ENCODE assay signal across 8 cellular contexts in genomic region chr2:58428553-58429284, GRCh38.
A peak's percentile ranks its signal among the peaks of the same experiment; 100 is the strongest.
DNase-seq lines count a peak whose midpoint lies in the region; ATAC-seq, FAIRE-seq and TF ChIP-seq lines count a peak whose summit lies in the region.

No MANE protein-coding gene starts in this region.

- intact Hi-C loops in endothelial cell of umbilical vein (cut with micrococcal nuclease), result no loop called here

- no peak overlapping the region for H3K9ac ChIP-seq in endothelial cell of umbilical vein (replicated peaks; ENCODE audit: extremely low read depth, insufficient read depth, low read length)

- H2AFZ ChIP-seq in endothelial cell of umbilical vein (ENCODE audit: low read depth, low read length), result no peak overlapping the region

- peak overlapping the region; percentile 91 for H3K4me2 ChIP-seq in A549
- peak overlapping the region; percentile 44 for H3K4me2 ChIP-seq in endothelial cell of umbilical vein (ENCODE audit: insufficient read depth, low read length)

- CTCF ChIA-PET in A549 (lab: Yijun Ruan, JAX), result no interaction called here
- CTCF ChIA-PET in endothelial cell of umbilical vein (lab: Charles Lee), result interaction anchor here (1.4 kb wide), 1 partner anchor 523 kb away, joined by 5 read pairs; no protein-coding TSS in a partner anchor

- H3K4me3 ChIP-seq in A549, result peak overlapping the region; percentile 56
- peak overlapping the region in 1 of 3 experiments; percentile 55 for H3K4me3 ChIP-seq in endothelial cell of umbilical vein (replicated peaks in 1 of 3; ENCODE audit: insufficient read depth in 1 of 3, low read depth in 1 of 3, low read length in 3 of 3)
- H3K4me3 ChIP-seq in gastroesophageal sphincter, result peak overlapping the region in 1 of 2 donors; percentile 43

- 15% methylated on average over 32 of the region's 43 CpGs for WGBS in A549 (ENCODE audit: missing lambda C conversion rate)
- WGBS in gastroesophageal sphincter (ENCODE audit: low coverage in 1 of 2), 2 donors, result 7 to 16% methylated on average over 13 of the region's 43 CpGs

- POLR2A ChIA-PET in A549 (lab: Yijun Ruan, JAX) (no interaction called here), endothelial cell of umbilical vein (lab: Charles Lee) (no interaction called here)

- no peak for TF ChIP-seq RAD21 in A549 (conservative IDR thresholded peaks at IDR 0.05 in 1 of 2, IDR thresholded peaks at IDR 0.05 in 1 of 2)

- H3K27ac ChIP-seq in A549, result peak overlapping the region; percentile 50 to 85; a peak in 5 of 6 replicates
- H3K27ac ChIP-seq in endothelial cell of umbilical vein (ENCODE audit: insufficient read depth, low read depth, low read length), result no peak overlapping the region
- H3K27ac ChIP-seq in gastroesophageal sphincter, result no peak overlapping the region

- peak; percentile 82 to 89 for ATAC-seq in A549
- ATAC-seq in omental fat pad (ENCODE audit: low FRiP score), result peak; percentile 64
- no peak for ATAC-seq in gastroesophageal sphincter
- ATAC-seq in GM21717 (IDR thresholded peaks at IDR 0.05; ENCODE audit: unreplicated experiment), result no peak

- H3K79me2 ChIP-seq in endothelial cell of umbilical vein (ENCODE audit: control insufficient read depth, insufficient read depth, low read length), result no peaks in the 10 kb centered on the region

- H3K4me1 ChIP-seq in A549 (peaks cover 7% of the 10 kb centered on the region; the same call in 2 of the 3 replicates), endothelial cell of umbilical vein (ENCODE audit: control insufficient read depth, extremely low read depth, insufficient read depth, low read length) (peaks cover 8% of the 10 kb centered on the region), gastroesophageal sphincter (peaks cover 0 to 16% (median 5%) of the 10 kb centered on the region in 3 donors)

- BruUV-seq in endothelial cell of umbilical vein (replicated peaks; lab: Mats Ljungman, UMichigan), result no TSS peak

- TF ChIP-seq POLR2A in A549 (IDR thresholded peaks at IDR 0.05; ENCODE audit: low read length) (no peak), GM12891 (IDR thresholded peaks at IDR 0.05; ENCODE audit: low read depth, low read length) (no peak), endothelial cell of umbilical vein (IDR thresholded peaks at IDR 0.05; ENCODE audit: low read depth, low read length) (no peak), gastroesophageal sphincter (IDR thresholded peaks at IDR 0.05) (no peak)

- H4K20me1 ChIP-seq in endothelial cell of umbilical vein (replicated peaks; ENCODE audit: control insufficient read depth, extremely low read depth, insufficient read depth, low read length), result no peaks in the 10 kb centered on the region

- no peaks in the 10 kb centered on the region for H3K9me1 ChIP-seq in endothelial cell of umbilical vein (replicated peaks; ENCODE audit: control insufficient read depth, extremely low read depth, insufficient read depth, low read length)

- H3K36me3 ChIP-seq in endothelial cell of umbilical vein (ENCODE audit: control insufficient read depth in 2 of 2, extremely low read depth in 1 of 2, insufficient read depth in 2 of 2, low read length in 2 of 2) (no peaks in the 10 kb centered on the region), gastroesophageal sphincter (no peaks in the 10 kb centered on the region)

- dilution Hi-C loops in endothelial cell of umbilical vein (cut with MboI; ENCODE audit: extremely low pct_ligation_motif_present, low sequenced_read_pairs), result no loop called here

- H3K27me3 ChIP-seq in endothelial cell of umbilical vein (ENCODE audit: control insufficient read depth in 2 of 2, insufficient read depth in 2 of 2, low read length in 2 of 2) (peaks cover 14 to 16% of the 10 kb centered on the region in 2 experiments), gastroesophageal sphincter (peaks cover 54% of the 10 kb centered on the region)

- FAIRE-seq in A549 (lab: Jason Lieb, UNC) (no peak), GM12891 (lab: Jason Lieb, UNC) (no peak), endothelial cell of umbilical vein (lab: Jason Lieb, UNC) (no peak)

- TF ChIP-seq EP300 in A549 (IDR thresholded peaks at IDR 0.05) (no peak), gastroesophageal sphincter (IDR thresholded peaks at IDR 0.05) (no peak)

- no peaks in the 10 kb centered on the region for H3K9me3 ChIP-seq in A549
- H3K9me3 ChIP-seq in endothelial cell of umbilical vein (replicated peaks; ENCODE audit: control insufficient read depth, insufficient read depth, low read length), result no peaks in the 10 kb centered on the region
- H3K9me3 ChIP-seq in gastroesophageal sphincter, result no peaks in the 10 kb centered on the region

- TF ChIP-seq CTCF in A549 (IDR thresholded peaks at IDR 0.05), result no peak
- TF ChIP-seq CTCF in endothelial cell of umbilical vein (IDR thresholded peaks at IDR 0.05; ENCODE audit: extremely low read depth in 1 of 2, insufficient read depth in 1 of 2, low read depth in 1 of 2, low read length in 2 of 2), result no peak
- no peak for TF ChIP-seq CTCF in omental fat pad (IDR thresholded peaks at IDR 0.05)
- TF ChIP-seq CTCF in gastroesophageal sphincter (IDR thresholded peaks at IDR 0.05), result no peak

- DNase-seq in A549 (ENCODE audit: low read depth in 1 of 2, low spot score in 1 of 2), result peak; percentile 14 to 21
- peak; percentile 22 for DNase-seq in GM12891 (ENCODE audit: insufficient read length, low spot score)
- peak; percentile 65 for DNase-seq in NCI-H2171 treated with DMSO at 0.1 percent for 48 hours (lab: John Stamatoyannopoulos, UW)
- DNase-seq in endothelial cell of umbilical vein (ENCODE audit: low read depth, low spot score), result no peak
- no peak for DNase-seq in omental fat pad (ENCODE audit: low spot score)
- no peak for DNase-seq in stimulated activated CD4-positive, alpha-beta T cell treated with anti-CD3 and anti-CD28 coated beads, Interleukin-4, amount 100 ng/mL, for 1 hour

TF ChIP-seq in A549, 52 proteins besides CTCF, POLR2A, EP300 and RAD21 (continues in another document):
- TF ChIP-seq JUN (IDR thresholded peaks at IDR 0.05), result no peak
- no peak for TF ChIP-seq BHLHE40 (IDR thresholded peaks at IDR 0.05; ENCODE audit: low read depth, low read length)
- no peak for TF ChIP-seq KDM5A (IDR thresholded peaks at IDR 0.05)
- no peak for TF ChIP-seq JUNB (IDR thresholded peaks at IDR 0.05)
- no peak for TF ChIP-seq CHD4 (IDR thresholded peaks at IDR 0.05; ENCODE audit: borderline replicate concordance)
- no peak for TF ChIP-seq FOXS1 (CRISPR knock-in tag; IDR thresholded peaks at IDR 0.05)
- TF ChIP-seq, protein P1, sequence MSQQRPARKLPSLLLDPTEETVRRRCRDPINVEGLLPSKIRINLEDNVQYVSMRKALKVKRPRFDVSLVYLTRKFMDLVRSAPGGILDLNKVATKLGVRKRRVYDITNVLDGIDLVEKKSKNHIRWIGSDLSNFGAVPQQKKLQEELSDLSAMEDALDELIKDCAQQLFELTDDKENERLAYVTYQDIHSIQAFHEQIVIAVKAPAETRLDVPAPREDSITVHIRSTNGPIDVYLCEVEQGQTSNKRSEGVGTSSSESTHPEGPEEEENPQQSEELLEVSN (IDR thresholded peaks at IDR 0.05; ENCODE audit: borderline replicate concordance, low read depth), result no peak
- TF ChIP-seq ESRRA (IDR thresholded peaks at IDR 0.05; ENCODE audit: borderline replicate concordance, low read length), result no peak
- TF ChIP-seq HOXB5 (CRISPR knock-in tag; IDR thresholded peaks at IDR 0.05), result no peak
- no peak for TF ChIP-seq MAX (IDR thresholded peaks at IDR 0.05)

TF ChIP-seq in GM12891, 5 proteins besides CTCF, POLR2A, EP300 and RAD21:
- TF ChIP-seq TAF1 (IDR thresholded peaks at IDR 0.05; ENCODE audit: low read depth, low read length) (no peak), SPI1 (IDR thresholded peaks at IDR 0.05; ENCODE audit: low read depth, low read length) (no peak), POLR2AphosphoS5 (IDR thresholded peaks at IDR 0.05; ENCODE audit: low read depth, low read length) (no peak), PAX5 (IDR thresholded peaks at IDR 0.05; ENCODE audit: insufficient read depth, low read length, severe bottlenecking) (no peak), POU2F2 (IDR thresholded peaks at IDR 0.05; ENCODE audit: low read depth, low read length) (no peak)

TF ChIP-seq in endothelial cell of umbilical vein, 7 proteins besides CTCF, POLR2A, EP300 and RAD21:
- TF ChIP-seq MYC (IDR thresholded peaks at IDR 0.05; ENCODE audit: low read depth, low read length) (no peak), EZH2 (IDR thresholded peaks at IDR 0.05; ENCODE audit: borderline replicate concordance, low read depth, low read length, severe bottlenecking) (no peak), JUN (IDR thresholded peaks at IDR 0.05; ENCODE audit: borderline replicate concordance, insufficient read depth, insufficient read length, low read depth) (no peak), GATA2 (IDR thresholded peaks at IDR 0.05; ENCODE audit: insufficient read depth, insufficient read length, low read depth, low read length) (no peak), FOS (IDR thresholded peaks at IDR 0.05; ENCODE audit: borderline replicate concordance, insufficient read depth, low read length) (no peak), POLR2AphosphoS5 (IDR thresholded peaks at IDR 0.05; ENCODE audit: insufficient read depth, low read depth, low read length) (no peak), MAX (IDR thresholded peaks at IDR 0.05; ENCODE audit: insufficient read depth, insufficient read length) (no peak)

Comparison
In these comparisons a context has a peak if more than half of its experiments do, and no peak if none do; other contexts are left out.
1. ATAC-seq: peak in A549 (2 of 2) and omental fat pad (single experiment); none in gastroesophageal sphincter (single experiment) and GM21717 (single experiment).
2. DNase-seq: peak in A549 (2 of 2), GM12891 (single experiment) and NCI-H2171 treated with DMSO at 0.1 percent for 48 hours (single experiment); none in endothelial cell of umbilical vein (single experiment), omental fat pad (single experiment) and stimulated activated CD4-positive, alpha-beta T cell treated with anti-CD3 and anti-CD28 coated beads, Interleukin-4, amount 100 ng/mL, for 1 hour (single experiment).
3. H3K27ac ChIP-seq: peak in A549 (2 of 2); none in endothelial cell of umbilical vein (single experiment) and gastroesophageal sphincter (0 of 4).